In the genomic region with DNA sequence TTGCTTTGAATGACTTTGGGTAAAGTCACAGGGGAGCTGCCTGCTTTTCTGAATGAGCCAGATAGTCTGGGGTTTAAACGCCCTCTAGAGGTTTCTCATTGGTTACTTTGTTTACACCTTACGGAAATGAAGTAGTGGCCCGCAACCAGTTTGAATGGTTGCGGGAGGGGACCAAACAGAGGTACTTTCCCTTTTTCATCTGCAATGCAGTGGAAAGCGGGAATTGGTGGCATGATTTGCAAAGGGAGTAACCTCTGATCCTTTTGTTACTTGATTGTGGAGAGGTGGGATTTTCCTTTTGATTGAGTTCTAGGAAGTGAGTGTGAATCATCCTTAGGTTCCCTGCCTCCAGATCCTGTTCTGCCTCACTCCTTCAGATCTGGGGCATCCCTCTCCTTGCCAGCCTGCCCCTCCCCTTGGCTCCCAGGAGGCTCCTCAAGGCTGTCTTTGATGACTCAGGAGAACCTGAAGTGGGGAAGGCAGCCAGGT, we compare ENCODE assay signal across 8 cellular contexts. TPM values are rescaled to one million over a fixed set of nuclear protein-coding genes. Genes with fewer than 3 reads are reported as not detected.
A peak's percentile ranks its signal among the peaks of the same experiment; 100 is the strongest.
DNase-seq lines count a peak whose midpoint lies in the region; ATAC-seq and TF ChIP-seq lines count a peak whose summit lies in the region.

No MANE protein-coding gene starts in this region.

- peaks cover 36% of the 10 kb centered on the region for H3K4me1 ChIP-seq in suprapubic skin
- H3K4me1 ChIP-seq in CD8-positive, alpha-beta memory T cell (ENCODE audit: insufficient read depth, low read length), result peaks cover 6% of the 10 kb centered on the region

- H3K36me3 ChIP-seq in suprapubic skin, result no peaks in the 10 kb centered on the region
- H3K36me3 ChIP-seq in CD8-positive, alpha-beta memory T cell (ENCODE audit: insufficient read depth, low read length), result no peaks in the 10 kb centered on the region

- 2% methylated on average over 5 of the region's 5 CpGs for WGBS in suprapubic skin

- no peak for TF ChIP-seq EP300 in suprapubic skin (IDR thresholded peaks at IDR 0.05)

- CTCF ChIA-PET in CD8-positive, alpha-beta memory T cell (lab: Charles Lee), result no interaction called here

- ATAC-seq in GM19468 (IDR thresholded peaks at IDR 0.05; ENCODE audit: extremely low read depth, unreplicated experiment) (peak; percentile 56), HG03469 (IDR thresholded peaks at IDR 0.05; ENCODE audit: unreplicated experiment) (peak; percentile 90)

- peaks cover 17% of the 10 kb centered on the region for H3K27me3 Mint-ChIP-seq in activated CD4-positive, alpha-beta T cell treated with anti-CD3 and anti-CD28 coated beads, Interleukin-2, amount 10 ng/mL, durations not matched to agents 24 days and 14 days
- H3K27me3 Mint-ChIP-seq in CD8-positive, alpha-beta memory T cell, result peaks cover 9 to 23% of the 10 kb centered on the region in 2 donors

- peaks cover 13% of the 10 kb centered on the region for H3K4me1 Mint-ChIP-seq in activated CD4-positive, alpha-beta T cell treated with anti-CD3 and anti-CD28 coated beads, Interleukin-2, amount 10 ng/mL, durations not matched to agents 24 days and 14 days
- peaks cover 14 to 20% (median 15%) of the 10 kb centered on the region in 3 donors for H3K4me1 Mint-ChIP-seq in CD8-positive, alpha-beta memory T cell

- H3K9me3 Mint-ChIP-seq in activated CD4-positive, alpha-beta T cell treated with anti-CD3 and anti-CD28 coated beads, Interleukin-2, amount 10 ng/mL, durations not matched to agents 24 days and 14 days, result peaks cover 2% of the 10 kb centered on the region
- peaks cover 0 to 5% (median 0%) of the 10 kb centered on the region in 5 donors for H3K9me3 Mint-ChIP-seq in CD8-positive, alpha-beta memory T cell

- TF ChIP-seq CTCF in suprapubic skin (IDR thresholded peaks at IDR 0.05), result no peak

- no peak overlapping the region for H3K4me3 ChIP-seq in suprapubic skin
- no peak overlapping the region for H3K4me3 ChIP-seq in CD8-positive, alpha-beta memory T cell (ENCODE audit: low read length)

- H3K9me3 ChIP-seq in suprapubic skin, result peaks cover under 1% of the 10 kb centered on the region
- H3K9me3 ChIP-seq in CD8-positive, alpha-beta memory T cell (ENCODE audit: low read length), result no peaks in the 10 kb centered on the region

- H3K27ac Mint-ChIP-seq in activated CD4-positive, alpha-beta T cell treated with anti-CD3 and anti-CD28 coated beads, Interleukin-2, amount 10 ng/mL, durations not matched to agents 24 days and 14 days, result no peak overlapping the region
- H3K27ac Mint-ChIP-seq in CD8-positive, alpha-beta memory T cell, result peak overlapping the region in 1 of 8 donors; percentile 25

- peak overlapping the region; percentile 64 for H3K27ac ChIP-seq in suprapubic skin
- H3K27ac ChIP-seq in CD8-positive, alpha-beta memory T cell (ENCODE audit: low read depth, low read length), result no peak overlapping the region

- POLR2A ChIA-PET in CD8-positive, alpha-beta memory T cell (lab: Charles Lee), result no interaction called here

- H3K4me3 Mint-ChIP-seq in activated CD4-positive, alpha-beta T cell treated with anti-CD3 and anti-CD28 coated beads, Interleukin-2, amount 10 ng/mL, durations not matched to agents 24 days and 14 days, result peak overlapping the region; percentile 48
- peak overlapping the region in 2 of 7 donors; percentile 33 to 54 for H3K4me3 Mint-ChIP-seq in CD8-positive, alpha-beta memory T cell

- peak; percentile 74 for DNase-seq in activated CD4-positive, alpha-beta T cell treated with anti-CD3 and anti-CD28 coated beads, Interleukin-2, amount 10 ng/mL, durations not matched to agents 24 days and 14 days
- no peak for DNase-seq in activated CD4-positive, alpha-beta T cell treated with anti-CD3 and anti-CD28 coated beads for 4 hours
- DNase-seq in SW480 (ENCODE audit: low spot score), result peak; percentile 32
- peak; percentile 7 for DNase-seq in hepatic stellate cell (ENCODE audit: low spot score)
- DNase-seq in suprapubic skin (ENCODE audit: low spot score in 2 of 2), result no peak
- DNase-seq in CD8-positive, alpha-beta memory T cell, result no peak

- H3K36me3 Mint-ChIP-seq in activated CD4-positive, alpha-beta T cell treated with anti-CD3 and anti-CD28 coated beads, Interleukin-2, amount 10 ng/mL, durations not matched to agents 24 days and 14 days (ENCODE audit: low read depth), result no peaks in the 10 kb centered on the region
- no peaks in the 10 kb centered on the region for H3K36me3 Mint-ChIP-seq in CD8-positive, alpha-beta memory T cell

- intact Hi-C loops in activated CD4-positive, alpha-beta T cell treated with anti-CD3 and anti-CD28 coated beads, Interleukin-2, amount 10 ng/mL, durations not matched to agents 24 days and 14 days (cut with micrococcal nuclease), result loop anchor here (10.0 kb wide), 1 partner anchor 221 kb away; a partner anchor contains a TSS

- H3K27me3 ChIP-seq in suprapubic skin, result no peaks in the 10 kb centered on the region
- no peaks in the 10 kb centered on the region for H3K27me3 ChIP-seq in CD8-positive, alpha-beta memory T cell (ENCODE audit: insufficient read depth, low read length, poor library complexity, severe bottlenecking)

- TF ChIP-seq POLR2A in suprapubic skin (IDR thresholded peaks at IDR 0.05), result no peak

RNA-seq across cellular contexts. Expression of a gene that starts 15.9 kb away (rescaled TPM):
- not detected in 2 replicates for total RNA-seq in activated CD4-positive, alpha-beta T cell treated with anti-CD3 and anti-CD28 coated beads, Interleukin-2, amount 10 ng/mL, durations not matched to agents 24 days and 14 days
- total RNA-seq in suprapubic skin, result 1 to 10 TPM in 3 of 4 donors, not detected in 1; 2.4 to 6.1 (median 3.5) TPM
- total RNA-seq in CD8-positive, alpha-beta memory T cell, result not detected
- not detected for polyA plus RNA-seq in CD8-positive, alpha-beta memory T cell

Comparison
In these comparisons a context has a peak if more than half of its experiments do, and no peak if none do; other contexts are left out.
1. DNase-seq: peak in activated CD4-positive, alpha-beta T cell treated with anti-CD3 and anti-CD28 coated beads, Interleukin-2, amount 10 ng/mL, durations not matched to agents 24 days and 14 days (single experiment), SW480 (single experiment) and hepatic stellate cell (single experiment); none in activated CD4-positive, alpha-beta T cell treated with anti-CD3 and anti-CD28 coated beads for 4 hours (0 of 2), suprapubic skin (0 of 2) and CD8-positive, alpha-beta memory T cell (0 of 5).